Comparison of ENCODE assay signal across 1 cellular context in genomic region chr21:34133802-34134201, GRCh38.
TF ChIP-seq lines count a peak whose summit lies in the region.

No MANE protein-coding gene starts in this region.

TF ChIP-seq in WTC11, 78 proteins besides CTCF, POLR2A, EP300 and RAD21 (continued from another document):
- TF ChIP-seq AFF4 (CRISPR knock-in tag; IDR thresholded peaks at IDR 0.05; ENCODE audit: borderline replicate concordance) (no peak), ZSCAN18 (CRISPR knock-in tag; IDR thresholded peaks at IDR 0.05) (no peak)
